ENCODE assay signal across 15 cellular contexts in genomic region chr6:106165885-106166485, GRCh38.
DNase-seq lines count a peak whose midpoint lies in the region; ATAC-seq and TF ChIP-seq lines count a peak whose summit lies in the region.
"Had no signal": no experiment of that assay in that cellular context is flagged by ENCODE, and none has a peak within 500 bp of the region (broad histone marks: within the 10 kb centered on the region; RNA-seq: fewer than 3 reads in every experiment).

No MANE protein-coding gene starts in this region.

- in situ Hi-C loops in astrocyte of the cerebellum (cut with HindIII; ENCODE audit: low sequenced_read_pairs), result no loop called here

- no peaks in the 10 kb centered on the region for H3K27me3 Mint-ChIP-seq in activated T-cell treated with anti-CD3 and anti-CD28 coated beads, Interleukin-2, amount 50 U/mL, for 72 hours (ENCODE audit: low read depth)
- H3K27me3 Mint-ChIP-seq in activated T-cell treated with anti-CD3 and anti-CD28 coated beads, Interleukin-2, amount 50 U/mL, for 4 hours (ENCODE audit: low read depth), result no peaks in the 10 kb centered on the region
- no peaks in the 10 kb centered on the region for H3K27me3 Mint-ChIP-seq in activated naive CD4-positive, alpha-beta T cell treated with anti-CD3 and anti-CD28 coated beads, Interleukin-2, amount 10 ng/mL, durations not matched to agents 7 days and 5 days

- H3K36me3 Mint-ChIP-seq in activated T-cell treated with anti-CD3 and anti-CD28 coated beads, Interleukin-2, amount 50 U/mL, for 72 hours (ENCODE audit: insufficient read depth in 2 of 2), result peaks cover 2 to 4% of the 10 kb centered on the region in 2 donors
- H3K36me3 Mint-ChIP-seq in activated T-cell treated with anti-CD3 and anti-CD28 coated beads, Interleukin-2, amount 50 U/mL, for 4 hours (ENCODE audit: insufficient read depth), result peaks cover 2% of the 10 kb centered on the region
- peaks cover 5% of the 10 kb centered on the region for H3K36me3 Mint-ChIP-seq in activated naive CD4-positive, alpha-beta T cell treated with anti-CD3 and anti-CD28 coated beads, Interleukin-2, amount 10 ng/mL, durations not matched to agents 7 days and 5 days
- H3K36me3 Mint-ChIP-seq: brain, mesothelial cell of epicardium had no signal

- CTCF ChIA-PET in activated naive CD4-positive, alpha-beta T cell treated with anti-CD3 and anti-CD28 coated beads, Interleukin-2, amount 10 ng/mL, durations not matched to agents 7 days and 5 days (lab: Charles Lee), result interaction anchor here (1.0 kb wide), 1 partner anchor 9 kb away, joined by 6 read pairs; no protein-coding TSS in a partner anchor

- intact Hi-C loops in left ventricle myocardium superior (cut with micrococcal nuclease), result no loop called here

- TF ChIP-seq CTCF in astrocyte of the cerebellum (IDR thresholded peaks at IDR 0.05; ENCODE audit: low read depth, low read length, missing control alignments), result no peak

- H3K4me3 Mint-ChIP-seq in activated T-cell treated with anti-CD3 and anti-CD28 coated beads, Interleukin-2, amount 50 U/mL, for 72 hours, result peak overlapping the region; percentile 4 to 19
- no peak overlapping the region for H3K4me3 Mint-ChIP-seq in activated T-cell treated with anti-CD3 and anti-CD28 coated beads, Interleukin-2, amount 50 U/mL, for 4 hours
- H3K4me3 Mint-ChIP-seq in activated naive CD4-positive, alpha-beta T cell treated with anti-CD3 and anti-CD28 coated beads, Interleukin-2, amount 10 ng/mL, durations not matched to agents 7 days and 5 days, result no peak overlapping the region
- H3K4me3 Mint-ChIP-seq: brain, mesothelial cell of epicardium had no signal

- H3K4me1 Mint-ChIP-seq in activated T-cell treated with anti-CD3 and anti-CD28 coated beads, Interleukin-2, amount 50 U/mL, for 72 hours (ENCODE audit: low read depth), result peaks cover 79% of the 10 kb centered on the region
- peaks cover 63% of the 10 kb centered on the region for H3K4me1 Mint-ChIP-seq in activated T-cell treated with anti-CD3 and anti-CD28 coated beads, Interleukin-2, amount 50 U/mL, for 4 hours (ENCODE audit: low read depth)
- H3K4me1 Mint-ChIP-seq in activated naive CD4-positive, alpha-beta T cell treated with anti-CD3 and anti-CD28 coated beads, Interleukin-2, amount 10 ng/mL, durations not matched to agents 7 days and 5 days, result peaks cover 51% of the 10 kb centered on the region
- H3K4me1 Mint-ChIP-seq: mesothelial cell of epicardium had no signal

- ATAC-seq in activated T-cell treated with anti-CD3 and anti-CD28 coated beads, Interleukin-2, amount 50 U/mL, for 72 hours (replicated peaks in 1 of 2), result no peak
- no peak for ATAC-seq in activated T-cell treated with anti-CD3 and anti-CD28 coated beads, Interleukin-2, amount 50 U/mL, for 4 hours
- ATAC-seq in HG02678 (IDR thresholded peaks at IDR 0.05; ENCODE audit: unreplicated experiment), result no peak
- ATAC-seq in left ventricle myocardium superior, result no peak

- DNase-seq in activated T-cell treated with anti-CD3 and anti-CD28 coated beads, Interleukin-2, amount 50 U/mL, for 72 hours, result peak in 1 of 2 donors; percentile 39
- DNase-seq in activated T-cell treated with anti-CD3 and anti-CD28 coated beads, Interleukin-2, amount 50 U/mL, for 4 hours, result no peak
- DNase-seq in NCI-H1105 treated with DMSO at 0.1 percent for 48 hours (lab: John Stamatoyannopoulos, UW) (peak; percentile 66), astrocyte of the cerebellum (ENCODE audit: low read depth) (peak; percentile 73), skeletal muscle cell (ENCODE audit: low read depth) (peak; percentile 81), left ventricle myocardium superior (no peak)
- DNase-seq in activated naive CD4-positive, alpha-beta T cell treated with anti-CD3 and anti-CD28 coated beads, Interleukin-2, amount 10 ng/mL, durations not matched to agents 7 days and 5 days, result no peak
- DNase-seq: BE2C; NCI-H1694 treated with DMSO at 0.1 percent for 48 hours; PC-9; posterior cingulate gyrus; stimulated activated CD4-positive, alpha-beta T cell treated with anti-CD3 and anti-CD28 coated beads, Interleukin-2, amount 100 ng/mL, for 48 hours had no signal

- H3K4me3 ChIP-seq in astrocyte of the cerebellum (ENCODE audit: low read depth, low read length) (no peak overlapping the region), skeletal muscle cell (ENCODE audit: low read depth, low read length) (no peak overlapping the region)
- H3K4me3 ChIP-seq: PC-9 had no signal

- peaks cover 1 to 2% of the 10 kb centered on the region in 2 donors for H3K9me3 Mint-ChIP-seq in activated T-cell treated with anti-CD3 and anti-CD28 coated beads, Interleukin-2, amount 50 U/mL, for 72 hours
- peaks cover 4% of the 10 kb centered on the region for H3K9me3 Mint-ChIP-seq in activated T-cell treated with anti-CD3 and anti-CD28 coated beads, Interleukin-2, amount 50 U/mL, for 4 hours
- H3K9me3 Mint-ChIP-seq in activated naive CD4-positive, alpha-beta T cell treated with anti-CD3 and anti-CD28 coated beads, Interleukin-2, amount 10 ng/mL, durations not matched to agents 7 days and 5 days, result peaks cover 4% of the 10 kb centered on the region
- H3K9me3 Mint-ChIP-seq: brain, mesothelial cell of epicardium had no signal

- H3K27ac Mint-ChIP-seq in activated T-cell treated with anti-CD3 and anti-CD28 coated beads, Interleukin-2, amount 50 U/mL, for 72 hours, result peak overlapping the region; percentile 4
- H3K27ac Mint-ChIP-seq in activated naive CD4-positive, alpha-beta T cell treated with anti-CD3 and anti-CD28 coated beads, Interleukin-2, amount 10 ng/mL, durations not matched to agents 7 days and 5 days, result no peak overlapping the region
- H3K27ac Mint-ChIP-seq: brain, mesothelial cell of epicardium had no signal

Comparison
In these comparisons a context has a peak if more than half of its experiments do, and no peak if none do; other contexts are left out.
1. H3K4me3 Mint-ChIP-seq: peak in activated T-cell treated with anti-CD3 and anti-CD28 coated beads, Interleukin-2, amount 50 U/mL, for 72 hours (2 of 2); none in activated T-cell treated with anti-CD3 and anti-CD28 coated beads, Interleukin-2, amount 50 U/mL, for 4 hours (single experiment) and activated naive CD4-positive, alpha-beta T cell treated with anti-CD3 and anti-CD28 coated beads, Interleukin-2, amount 10 ng/mL, durations not matched to agents 7 days and 5 days (single experiment).
2. DNase-seq: peak in NCI-H1105 treated with DMSO at 0.1 percent for 48 hours (single experiment), astrocyte of the cerebellum (single experiment) and skeletal muscle cell (single experiment); none in activated T-cell treated with anti-CD3 and anti-CD28 coated beads, Interleukin-2, amount 50 U/mL, for 4 hours (single experiment), activated naive CD4-positive, alpha-beta T cell treated with anti-CD3 and anti-CD28 coated beads, Interleukin-2, amount 10 ng/mL, durations not matched to agents 7 days and 5 days (single experiment) and left ventricle myocardium superior (single experiment).